In genomic region chr2:237774811-237775553, GRCh38 we compare ENCODE assay signal across 8 cellular contexts. TPM values are rescaled to one million over a fixed set of nuclear protein-coding genes. Genes with fewer than 3 reads are reported as not detected.
DNase-seq lines count a peak whose midpoint lies in the region; ATAC-seq and TF ChIP-seq lines count a peak whose summit lies in the region.

No MANE protein-coding gene starts in this region.

- H3K27me3 ChIP-seq in fibroblast of lung (ENCODE audit: control insufficient read depth, insufficient read depth, low read length) (no peaks in the 10 kb centered on the region), neural cell (ENCODE audit: insufficient read depth, low read depth, low read length) (no peaks in the 10 kb centered on the region)

- H3K4me1 Mint-ChIP-seq in activated CD4-positive, alpha-beta memory T cell treated with anti-CD3 and anti-CD28 coated beads, Interleukin-2, amount 10 ng/mL, durations not matched to agents 7 days and 5 days, result peaks cover 2% of the 10 kb centered on the region

- peak; percentile 34 for TF ChIP-seq RAD21 in neural cell (conservative IDR thresholded peaks at IDR 0.05)

- no peak for ATAC-seq in HG03520 (IDR thresholded peaks at IDR 0.05; ENCODE audit: unreplicated experiment)
- ATAC-seq in GM18519 (IDR thresholded peaks at IDR 0.05; ENCODE audit: low FRiP score, unreplicated experiment), result no peak

- no peak overlapping the region for H3K4me3 ChIP-seq in HEK293 (ENCODE audit: low read depth, low read length)
- H3K4me3 ChIP-seq in fibroblast of lung (replicated peaks in 1 of 4; ENCODE audit: control extremely low read depth in 1 of 4, insufficient read depth in 1 of 4, low read depth in 3 of 4, low read length in 4 of 4), result no peak overlapping the region
- no peak overlapping the region for H3K4me3 ChIP-seq in neural cell (ENCODE audit: low read length)

- no peak for TF ChIP-seq EP300 in neural cell (conservative IDR thresholded peaks at IDR 0.05; ENCODE audit: poor library complexity, severe bottlenecking)

- no peaks in the 10 kb centered on the region for H3K4me1 ChIP-seq in HEK293 (ENCODE audit: control insufficient read depth, insufficient read depth, low read length)
- no peaks in the 10 kb centered on the region for H3K4me1 ChIP-seq in fibroblast of lung (ENCODE audit: control insufficient read depth, extremely low read depth, insufficient read depth, low read length)

- H3K9ac ChIP-seq in fibroblast of lung (ENCODE audit: insufficient read depth, low read length), result no peak overlapping the region
- H3K9ac ChIP-seq in neural cell (ENCODE audit: low read length), result no peak overlapping the region

- no peak overlapping the region for H3K27ac ChIP-seq in HEK293 (ENCODE audit: extremely low read depth, low read depth, low read length)
- no peak overlapping the region for H3K27ac ChIP-seq in fibroblast of lung (ENCODE audit: insufficient read depth, low read length)
- no peak overlapping the region for H3K27ac ChIP-seq in neural cell (ENCODE audit: low read length)

- CTCF ChIA-PET in HEK293 (lab: Yijun Ruan, JAX), result interaction anchor here (0.6 to 2.8 kb wide), 21 partner anchors 9 to 706 kb away, joined by 3 to 11 read pairs (median 3); no protein-coding TSS in a partner anchor
- CTCF ChIA-PET in activated CD4-positive, alpha-beta memory T cell treated with anti-CD3 and anti-CD28 coated beads, Interleukin-2, amount 10 ng/mL, durations not matched to agents 7 days and 5 days (lab: Charles Lee), result interaction anchor here (0.6 to 1.9 kb wide), 13 partner anchors 10 to 488 kb away, joined by 3 to 13 read pairs (median 4); no protein-coding TSS in a partner anchor

- H4K20me1 ChIP-seq in fibroblast of lung (ENCODE audit: control insufficient read depth, extremely low read depth, insufficient read depth, low read length) (no peaks in the 10 kb centered on the region), neural cell (ENCODE audit: insufficient read depth) (no peaks in the 10 kb centered on the region)

- H3K9me3 ChIP-seq in HEK293 (ENCODE audit: control insufficient read depth, insufficient read depth, low read depth, low read length) (no peaks in the 10 kb centered on the region), fibroblast of lung (ENCODE audit: control insufficient read depth, insufficient read depth, low read depth, low read length) (no peaks in the 10 kb centered on the region), neural cell (ENCODE audit: low read length) (no peaks in the 10 kb centered on the region)

- H3K79me2 ChIP-seq in fibroblast of lung (ENCODE audit: control insufficient read depth, insufficient read depth, low read length) (no peaks in the 10 kb centered on the region), neural cell (replicated peaks; ENCODE audit: insufficient read depth, low read length) (no peaks in the 10 kb centered on the region)

- H3K4me2 ChIP-seq in fibroblast of lung (ENCODE audit: extremely low read depth, insufficient read depth, low read length) (no peak overlapping the region), neural cell (ENCODE audit: low read length) (no peak overlapping the region)

- H3F3A ChIP-seq in neural cell (ENCODE audit: insufficient read depth, low read length, poor library complexity, severe bottlenecking), result no peaks in the 10 kb centered on the region

- TF ChIP-seq CTCF in HEK293 (tag by site-specific recombination; IDR thresholded peaks at IDR 0.05) (peak; percentile 30; the same call in 1 of the 2 replicates), fibroblast of lung (conservative IDR thresholded peaks at IDR 0.05 in 1 of 2, IDR thresholded peaks at IDR 0.05 in 1 of 2; ENCODE audit: low read depth in 1 of 2, low read length in 2 of 2) (peak; percentile 45 to 70), neural cell (IDR thresholded peaks at IDR 0.05; ENCODE audit: poor library complexity, severe bottlenecking) (peak; percentile 57)

- H3K9me3 Mint-ChIP-seq in activated CD4-positive, alpha-beta memory T cell treated with anti-CD3 and anti-CD28 coated beads, Interleukin-2, amount 10 ng/mL, durations not matched to agents 7 days and 5 days, result no peaks in the 10 kb centered on the region

- POLR2A ChIA-PET in HEK293 (lab: Yijun Ruan, JAX), result interaction anchor here (0.6 kb wide), 1 partner anchor 10 kb away, joined by 16 read pairs; no protein-coding TSS in a partner anchor
- POLR2A ChIA-PET in activated CD4-positive, alpha-beta memory T cell treated with anti-CD3 and anti-CD28 coated beads, Interleukin-2, amount 10 ng/mL, durations not matched to agents 7 days and 5 days (lab: Charles Lee), result interaction anchor here (0.7 to 2.0 kb wide), 2 partner anchors 9 to 102 kb away, joined by 3 to 6 read pairs; no protein-coding TSS in a partner anchor

- H3K36me3 ChIP-seq in HEK293 (ENCODE audit: control insufficient read depth in 2 of 2, insufficient read depth in 1 of 2, low read length in 2 of 2) (peaks cover 7 to 60% of the 10 kb centered on the region in 2 experiments; a peak in 2 of 3 replicates), fibroblast of lung (ENCODE audit: control insufficient read depth, insufficient read depth, low read length) (peaks cover 4% of the 10 kb centered on the region), neural cell (ENCODE audit: insufficient read depth, low read length) (no peaks in the 10 kb centered on the region)

- DNase-seq in DMS 273 treated with DMSO at 0.1 percent for 48 hours (lab: John Stamatoyannopoulos, UW), result peak; percentile 5
- peak; percentile 65 for DNase-seq in NCI-H69 (lab: John Stamatoyannopoulos, UW)
- peak; percentile 51 for DNase-seq in activated CD4-positive, alpha-beta memory T cell treated with anti-CD3 and anti-CD28 coated beads, Interleukin-2, amount 10 ng/mL, durations not matched to agents 7 days and 5 days
- DNase-seq in fibroblast of lung (ENCODE audit: low read depth in 2 of 2), result peak; percentile 34 to 63

- H2AFZ ChIP-seq in fibroblast of lung (ENCODE audit: low read length), result no peak overlapping the region
- H2AFZ ChIP-seq in neural cell (ENCODE audit: low read depth, low read length), result no peak overlapping the region

- H3K27me3 Mint-ChIP-seq in activated CD4-positive, alpha-beta memory T cell treated with anti-CD3 and anti-CD28 coated beads, Interleukin-2, amount 10 ng/mL, durations not matched to agents 7 days and 5 days, result no peaks in the 10 kb centered on the region

- peak overlapping the region; percentile 45 for H3K27ac Mint-ChIP-seq in activated CD4-positive, alpha-beta memory T cell treated with anti-CD3 and anti-CD28 coated beads, Interleukin-2, amount 10 ng/mL, durations not matched to agents 7 days and 5 days

- no peak overlapping the region for H3K4me3 Mint-ChIP-seq in activated CD4-positive, alpha-beta memory T cell treated with anti-CD3 and anti-CD28 coated beads, Interleukin-2, amount 10 ng/mL, durations not matched to agents 7 days and 5 days

- peaks cover 74% of the 10 kb centered on the region for H3K36me3 Mint-ChIP-seq in activated CD4-positive, alpha-beta memory T cell treated with anti-CD3 and anti-CD28 coated beads, Interleukin-2, amount 10 ng/mL, durations not matched to agents 7 days and 5 days (ENCODE audit: low read depth)

- H3K9me2 ChIP-seq in neural cell (ENCODE audit: insufficient read depth, low read length), result no peaks in the 10 kb centered on the region

TF ChIP-seq in HEK293, 187 proteins besides CTCF, POLR2A, EP300 and RAD21 (continues in another document):
- TF ChIP-seq ZNF791 (tag by site-specific recombination; IDR thresholded peaks at IDR 0.05) (no peak), KLF10 (tag by site-specific recombination; IDR thresholded peaks at IDR 0.05) (no peak), ZNF433 (tag by site-specific recombination; IDR thresholded peaks at IDR 0.05; ENCODE audit: low read depth) (no peak), ZNF26 (tag by site-specific recombination; IDR thresholded peaks at IDR 0.05) (no peak), GLI4 (tag by site-specific recombination; IDR thresholded peaks at IDR 0.05) (no peak), ZNF510 (tag by site-specific recombination; IDR thresholded peaks at IDR 0.05; ENCODE audit: insufficient replicate concordance) (no peak)

TF ChIP-seq in neural cell, 6 proteins besides CTCF, POLR2A, EP300 and RAD21:
- TF ChIP-seq EZH2 (IDR thresholded peaks at IDR 0.05; ENCODE audit: borderline replicate concordance, insufficient read depth, low read length, poor library complexity, severe bottlenecking), result no peak
- peak; percentile 47 for TF ChIP-seq SMC3 (conservative IDR thresholded peaks at IDR 0.05; ENCODE audit: poor library complexity)

RNA-seq across cellular contexts. Expression of gene RBM44, which starts 23.6 kb away (rescaled TPM):
- total RNA-seq in activated CD4-positive, alpha-beta memory T cell treated with anti-CD3 and anti-CD28 coated beads, Interleukin-2, amount 10 ng/mL, durations not matched to agents 7 days and 5 days, result under 1 TPM; 0.75 to 0.93 TPM
- total RNA-seq in fibroblast of lung, result 0.17 and 0.26 TPM in 2 replicates
- polyA plus RNA-seq in fibroblast of lung (0.11 and 0.34 TPM in 2 replicates), neural cell (2.5 and 3.5 TPM in 2 replicates)
- 0.06 and 0.08 TPM in 2 replicates for polyA plus RNA-seq in fibroblast of lung (2012)
- polyA minus RNA-seq in fibroblast of lung (ENCODE audit: low replicate concordance) (not detected in 2 replicates), neural cell (4.6 TPM in 2 replicates)

Comparison
In these comparisons a context has a peak if more than half of its experiments do, and no peak if none do; other contexts are left out.
1. DNase-seq: peak in every context shown above with its lines; median percentile 65 in NCI-H69; 51 in activated CD4-positive, alpha-beta memory T cell treated with anti-CD3 and anti-CD28 coated beads, Interleukin-2, amount 10 ng/mL, durations not matched to agents 7 days and 5 days; 48 in fibroblast of lung; 5 in DMS 273 treated with DMSO at 0.1 percent for 48 hours.